13 cellular contexts compared by ENCODE assay signal in the genomic region with DNA sequence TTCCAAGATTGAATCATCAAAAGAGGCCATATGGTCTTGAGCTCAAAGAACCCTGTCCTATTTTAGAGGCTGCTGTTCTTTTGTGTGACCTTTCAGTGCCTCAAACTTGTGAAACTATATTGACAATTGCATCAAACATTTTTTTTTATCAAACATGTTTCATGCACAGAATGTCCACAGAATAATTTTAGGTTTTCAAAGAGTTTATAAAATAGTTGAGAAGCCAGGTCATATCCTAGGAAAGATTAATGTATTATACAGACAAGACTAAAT.
A peak's percentile ranks its signal among the peaks of the same experiment; 100 is the strongest.
DNase-seq lines count a peak whose midpoint lies in the region; ATAC-seq and TF ChIP-seq lines count a peak whose summit lies in the region.
"Had no signal": no experiment of that assay in that cellular context is flagged by ENCODE, and none has a peak within 500 bp of the region (broad histone marks: within the 10 kb centered on the region; RNA-seq: fewer than 3 reads in every experiment).

No MANE protein-coding gene starts in this region.

- H3K36me3 Mint-ChIP-seq in MCF 10A (ENCODE audit: insufficient read depth, unreplicated experiment) (peaks cover 18% of the 10 kb centered on the region), GM23338 (ENCODE audit: low read depth) (no peaks in the 10 kb centered on the region; the same call in 2 of the 3 replicates), WTC11 (no peaks in the 10 kb centered on the region)
- H3K36me3 Mint-ChIP-seq in CD4-positive, alpha-beta T cell (ENCODE audit: low read depth), result peaks cover 11% of the 10 kb centered on the region

- no peak overlapping the region for H3K9ac ChIP-seq in mammary epithelial cell (ENCODE audit: insufficient read depth, low read length)

- BruUV-seq in MCF 10A (replicated peaks; lab: Mats Ljungman, UMichigan) (no TSS peak), mammary epithelial cell (replicated peaks; lab: Mats Ljungman, UMichigan) (no TSS peak)

- H3K36me3 ChIP-seq in mammary epithelial cell (ENCODE audit: insufficient read depth, low read length), result peaks cover 16% of the 10 kb centered on the region
- H3K36me3 ChIP-seq in GM23338 (ENCODE audit: insufficient read depth), result no peaks in the 10 kb centered on the region

- intact Hi-C loops in MCF 10A (cut with micrococcal nuclease) (loop anchor here (5.0 kb wide), 1 partner anchor 63 kb away; no protein-coding TSS in a partner anchor), mammary epithelial cell (cut with micrococcal nuclease) (loop anchor here (5.0 to 10.0 kb wide), 2 partner anchors 72 to 136 kb away; no protein-coding TSS in a partner anchor)
- intact Hi-C loops in CD4-positive, alpha-beta T cell (cut with DNase I, micrococcal nuclease), result no loop called here

- H3K4me3 Mint-ChIP-seq in MCF 10A (ENCODE audit: unreplicated experiment) (no peak overlapping the region), GM23338 (no peak overlapping the region), WTC11 (no peak overlapping the region)
- peak overlapping the region in 1 of 2 donors; percentile 62 for H3K4me3 Mint-ChIP-seq in stimulated activated naive CD8-positive, alpha-beta T cell treated with anti-CD3 and anti-CD28 coated beads, Interleukin-15, amount 100 ng/mL, for 72 hours
- no peak overlapping the region for H3K4me3 Mint-ChIP-seq in CD4-positive, alpha-beta T cell
- H3K4me3 Mint-ChIP-seq: CD4-positive, CD25-positive, alpha-beta regulatory T cell; dendritic cell treated with granulocyte-macrophage colony-stimulating factor and Interleukin-4, amounts not matched to agents 40 ng/mL and 50 ng/mL, for 4 days had no signal

- H3K27me3 Mint-ChIP-seq in MCF 10A (ENCODE audit: insufficient read depth, unreplicated experiment) (no peaks in the 10 kb centered on the region), GM23338 (ENCODE audit: insufficient read depth, low read depth, poor library complexity) (no peaks in the 10 kb centered on the region), WTC11 (ENCODE audit: low read depth) (no peaks in the 10 kb centered on the region; the same call in 1 of the 2 replicates)
- H3K27me3 Mint-ChIP-seq in stimulated activated naive CD8-positive, alpha-beta T cell treated with anti-CD3 and anti-CD28 coated beads, Interleukin-15, amount 100 ng/mL, for 72 hours, result no peaks in the 10 kb centered on the region
- no peaks in the 10 kb centered on the region for H3K27me3 Mint-ChIP-seq in CD4-positive, alpha-beta T cell
- H3K27me3 Mint-ChIP-seq: CD4-positive, CD25-positive, alpha-beta regulatory T cell; dendritic cell treated with granulocyte-macrophage colony-stimulating factor and Interleukin-4, amounts not matched to agents 40 ng/mL and 50 ng/mL, for 4 days had no signal

- H3K4me3 ChIP-seq in mammary epithelial cell (replicated peaks in 1 of 3; ENCODE audit: insufficient read depth in 1 of 3, low read depth in 2 of 3, low read length in 3 of 3), result no peak overlapping the region
- H3K4me3 ChIP-seq in GM23338, result no peak overlapping the region
- H3K4me3 ChIP-seq: vagina had no signal

- dilution Hi-C loops in mammary epithelial cell (cut with HindIII; ENCODE audit: low sequenced_read_pairs), result no loop called here

- TF ChIP-seq CTCF in MCF 10A (IDR thresholded peaks at IDR 0.05; ENCODE audit: unreplicated experiment) (no peak), mammary epithelial cell (conservative IDR thresholded peaks at IDR 0.05 in 1 of 2, IDR thresholded peaks at IDR 0.05 in 1 of 2; ENCODE audit: extremely low read depth in 1 of 2, insufficient read depth in 1 of 2, low read depth in 1 of 2, low read length in 2 of 2) (no peak), GM23338 (conservative IDR thresholded peaks at IDR 0.05; ENCODE audit: low read depth in 2 of 2) (no peak), WTC11 (IDR thresholded peaks at IDR 0.05) (no peak)
- no peak for TF ChIP-seq CTCF in CD4-positive, alpha-beta T cell (IDR thresholded peaks at IDR 0.05)

- POLR2A ChIA-PET in MCF 10A (lab: Yijun Ruan, JAX), result interaction anchor here (0.6 to 0.8 kb wide), 2 partner anchors 29 to 137 kb away, joined by 3 read pairs; no protein-coding TSS in a partner anchor
- POLR2A ChIA-PET in WTC11 (lab: Charles Lee), result no interaction called here
- POLR2A ChIA-PET in CD4-positive, alpha-beta T cell (lab: Charles Lee), result no interaction called here

- H4K20me1 ChIP-seq in mammary epithelial cell (ENCODE audit: insufficient read depth, low read length) (no peaks in the 10 kb centered on the region), GM23338 (replicated peaks; ENCODE audit: insufficient read depth) (no peaks in the 10 kb centered on the region)

- H2AFZ ChIP-seq in mammary epithelial cell (ENCODE audit: low read depth, low read length) (no peak overlapping the region), GM23338 (no peak overlapping the region)

- DNase-seq in MCF 10A (ENCODE audit: unreplicated experiment), result no peak
- no peak for DNase-seq in mammary epithelial cell
- no peak for DNase-seq in GM23338 (ENCODE audit: low spot score)
- DNase-seq in WTC11 (ENCODE audit: low spot score), result no peak
- DNase-seq in stimulated activated naive CD8-positive, alpha-beta T cell treated with anti-CD3 and anti-CD28 coated beads, Interleukin-15, amount 100 ng/mL, for 72 hours, result no peak
- no peak for DNase-seq in OCI-M1 (lab: John Stamatoyannopoulos, UW)
- DNase-seq in CD4-positive, alpha-beta T cell, result no peak
- DNase-seq: activated gamma-delta T cell, GOT3 had no signal

- H3K9me2 ChIP-seq in GM23338 (ENCODE audit: insufficient read depth), result no peaks in the 10 kb centered on the region

- H3K27me3 ChIP-seq in mammary epithelial cell (ENCODE audit: insufficient read depth, low read length) (no peaks in the 10 kb centered on the region), GM23338 (ENCODE audit: insufficient read depth) (no peaks in the 10 kb centered on the region)
- no peaks in the 10 kb centered on the region for H3K27me3 ChIP-seq in CD4-positive, alpha-beta T cell (ENCODE audit: control insufficient read depth, insufficient read depth, low read length)
- H3K27me3 ChIP-seq: vagina had no signal

- in situ Hi-C loops in mammary epithelial cell (cut with MboI; ENCODE audit: low sequenced_read_pairs in 2 of 2), result no loop called here

- CTCF ChIA-PET in MCF 10A (lab: Yijun Ruan, JAX), result interaction anchor here (0.6 kb wide), 2 partner anchors 31 to 287 kb away, joined by 3 to 4 read pairs; no protein-coding TSS in a partner anchor
- CTCF ChIA-PET in mammary epithelial cell (lab: Charles Lee; ENCODE audit: low non-redundant PET), result interaction anchor here (0.6 kb wide), 1 partner anchor 38 kb away, joined by 5 read pairs; no protein-coding TSS in a partner anchor
- CTCF ChIA-PET in WTC11 (lab: Charles Lee), result interaction anchor here (0.5 to 1.4 kb wide), 2 partner anchors 63 to 67 kb away, joined by 3 to 4 read pairs; partner anchors contain the start of gene CDK6
- CTCF ChIA-PET in CD4-positive, alpha-beta T cell (lab: Charles Lee), result no interaction called here

- H3K79me2 ChIP-seq in mammary epithelial cell (ENCODE audit: insufficient read depth, low read length) (peaks cover 90% of the 10 kb centered on the region), GM23338 (replicated peaks; ENCODE audit: insufficient read depth) (no peaks in the 10 kb centered on the region; the same call in 1 of the 2 replicates)

- H3K9me3 ChIP-seq in mammary epithelial cell (replicated peaks; ENCODE audit: insufficient read depth, low read length), result no peaks in the 10 kb centered on the region
- no peaks in the 10 kb centered on the region for H3K9me3 ChIP-seq in CD4-positive, alpha-beta T cell (ENCODE audit: control insufficient read depth, low read length)
- H3K9me3 ChIP-seq: vagina had no signal

- no peaks in the 10 kb centered on the region for H3F3A ChIP-seq in GM23338 (replicated peaks; ENCODE audit: low read depth)

- ATAC-seq in GM23338, result no peak
- ATAC-seq in WTC11, result no peak
- ATAC-seq in stimulated activated naive CD8-positive, alpha-beta T cell treated with anti-CD3 and anti-CD28 coated beads, Interleukin-15, amount 100 ng/mL, for 72 hours, result peak; percentile 9
- ATAC-seq in HG02588 (IDR thresholded peaks at IDR 0.05; ENCODE audit: unreplicated experiment), result no peak
- no peak for ATAC-seq in CD4-positive, alpha-beta T cell (ENCODE audit: poor library complexity)

- H3K27ac ChIP-seq in mammary epithelial cell (ENCODE audit: insufficient read depth, low read depth, low read length) (no peak overlapping the region), GM23338 (ENCODE audit: low read depth) (peak overlapping the region; percentile 89)
- H3K27ac ChIP-seq in CD4-positive, alpha-beta T cell (ENCODE audit: low read depth, low read length), result no peak overlapping the region
- H3K27ac ChIP-seq: vagina had no signal

- H3K4me1 Mint-ChIP-seq in MCF 10A (ENCODE audit: insufficient read depth, unreplicated experiment), result peaks cover 46% of the 10 kb centered on the region
- H3K4me1 Mint-ChIP-seq in GM23338, result peaks cover 68% of the 10 kb centered on the region
- peaks cover 77% of the 10 kb centered on the region for H3K4me1 Mint-ChIP-seq in WTC11
- peaks cover 70% of the 10 kb centered on the region for H3K4me1 Mint-ChIP-seq in stimulated activated naive CD8-positive, alpha-beta T cell treated with anti-CD3 and anti-CD28 coated beads, Interleukin-15, amount 100 ng/mL, for 72 hours
- H3K4me1 Mint-ChIP-seq in CD4-positive, alpha-beta T cell (ENCODE audit: low read depth), result peaks cover 5% of the 10 kb centered on the region

- H3K4me1 ChIP-seq in mammary epithelial cell (ENCODE audit: insufficient read depth, low read length) (peaks cover 36% of the 10 kb centered on the region), GM23338 (ENCODE audit: insufficient read depth) (peaks cover 65% of the 10 kb centered on the region)

- H3K27ac Mint-ChIP-seq in MCF 10A (ENCODE audit: low read depth, unreplicated experiment) (peak overlapping the region; percentile 98), GM23338 (peak overlapping the region; percentile 83; the same call in 1 of the 2 replicates), WTC11 (peak overlapping the region; percentile 67)
- H3K27ac Mint-ChIP-seq in stimulated activated naive CD8-positive, alpha-beta T cell treated with anti-CD3 and anti-CD28 coated beads, Interleukin-15, amount 100 ng/mL, for 72 hours, result peak overlapping the region; percentile 66 to 88
- no peak overlapping the region for H3K27ac Mint-ChIP-seq in CD4-positive, alpha-beta T cell
- H3K27ac Mint-ChIP-seq: dendritic cell treated with granulocyte-macrophage colony-stimulating factor and Interleukin-4, amounts not matched to agents 40 ng/mL and 50 ng/mL, for 4 days had no signal

- H3K9me3 Mint-ChIP-seq in MCF 10A (ENCODE audit: unreplicated experiment) (no peaks in the 10 kb centered on the region), GM23338 (no peaks in the 10 kb centered on the region), WTC11 (no peaks in the 10 kb centered on the region)
- no peaks in the 10 kb centered on the region for H3K9me3 Mint-ChIP-seq in stimulated activated naive CD8-positive, alpha-beta T cell treated with anti-CD3 and anti-CD28 coated beads, Interleukin-15, amount 100 ng/mL, for 72 hours
- H3K9me3 Mint-ChIP-seq in CD4-positive, alpha-beta T cell, result no peaks in the 10 kb centered on the region
- H3K9me3 Mint-ChIP-seq: dendritic cell treated with granulocyte-macrophage colony-stimulating factor and Interleukin-4, amounts not matched to agents 40 ng/mL and 50 ng/mL, for 4 days had no signal

- H3K4me2 ChIP-seq in mammary epithelial cell (ENCODE audit: insufficient read depth, low read depth, low read length), result no peak overlapping the region
- H3K4me2 ChIP-seq in GM23338, result peak overlapping the region; percentile 62; the same call in 1 of the 2 replicates

Comparison
In these comparisons a context has a peak if more than half of its experiments do, and no peak if none do; other contexts are left out.
1. intact Hi-C loops: an anchor here in MCF 10A (5.0 kb wide) and mammary epithelial cell (5.0 to 10.0 kb wide); none called in CD4-positive, alpha-beta T cell.